Comparison of ENCODE assay signal across 20 cellular contexts in the genomic region with DNA sequence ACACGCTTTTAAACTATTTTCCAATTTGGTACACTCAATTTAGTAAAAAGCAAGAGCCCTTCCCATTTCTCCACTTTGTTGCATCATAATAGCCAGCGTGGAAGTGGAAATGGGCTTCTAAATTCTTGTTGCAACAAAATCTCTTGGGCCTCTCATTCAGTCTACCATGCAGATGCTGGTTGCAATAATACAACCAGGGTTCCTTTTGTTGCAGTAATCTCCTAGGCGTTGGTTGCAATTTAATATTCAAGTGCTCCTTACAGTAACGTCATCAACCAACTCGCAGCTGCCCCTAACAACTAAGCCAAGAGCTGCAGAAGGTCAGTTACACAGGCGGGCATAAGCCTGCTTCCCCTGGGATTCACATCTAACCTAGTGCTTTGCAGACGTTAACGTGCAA. TPM values are rescaled to one million over a fixed set of nuclear protein-coding genes. Genes with fewer than 3 reads are reported as not detected.
DNase-seq lines count a peak whose midpoint lies in the region; ATAC-seq, FAIRE-seq and TF ChIP-seq lines count a peak whose summit lies in the region.
"Had no signal": no experiment of that assay in that cellular context is flagged by ENCODE, and none has a peak within 500 bp of the region (broad histone marks: within the 10 kb centered on the region; RNA-seq: fewer than 3 reads in every experiment).

No MANE protein-coding gene starts in this region.

- no peak overlapping the region for H3K4me3 ChIP-seq in GM12878
- H3K4me3 ChIP-seq in spleen, result no peak overlapping the region
- no peak overlapping the region for H3K4me3 ChIP-seq in adrenal gland
- H3K4me3 ChIP-seq: cardiac muscle cell, stomach had no signal

- H3K4me1 ChIP-seq in GM12878 (ENCODE audit: control insufficient read depth, insufficient read depth, low read length), result peaks cover 12% of the 10 kb centered on the region
- H3K4me1 ChIP-seq in spleen, result peaks cover 23 to 52% (median 31%) of the 10 kb centered on the region in 6 donors
- peaks cover 23 to 25% of the 10 kb centered on the region in 2 donors for H3K4me1 ChIP-seq in adrenal gland (replicated peaks in 1 of 2)

- H3K36me3 ChIP-seq in GM12878 (ENCODE audit: control insufficient read depth in 2 of 2, insufficient read depth in 2 of 2, low read length in 1 of 2) (no peaks in the 10 kb centered on the region), spleen (no peaks in the 10 kb centered on the region), adrenal gland (replicated peaks in 1 of 2) (no peaks in the 10 kb centered on the region)
- H3K36me3 ChIP-seq: cardiac muscle cell, stomach had no signal

- TSS peak; percentile 25 for BruUV-seq in GM12878 (replicated peaks; lab: Mats Ljungman, UMichigan)

- TF ChIP-seq RAD21 in GM12878 (IDR thresholded peaks at IDR 0.05; ENCODE audit: insufficient read depth, low read depth, low read length), result no peak

- H3K79me2 ChIP-seq in GM12878 (ENCODE audit: control insufficient read depth, insufficient read depth, low read length), result peaks cover 39% of the 10 kb centered on the region

- H3K27ac ChIP-seq in GM12878 (ENCODE audit: control insufficient read depth, insufficient read depth) (no peak overlapping the region), spleen (no peak overlapping the region), adrenal gland (no peak overlapping the region)
- H3K27ac ChIP-seq: cardiac muscle cell, VCaP had no signal

- in situ Hi-C loops in GM12878 (cut with MboI), result no loop called here

- intact Hi-C loops in GM12878 (cut with micrococcal nuclease; ENCODE audit: unreplicated experiment), result no loop called here
- intact Hi-C loops in spleen (cut with DNase I; ENCODE audit: low total_unique reads), result no loop called here
- intact Hi-C loops in adrenal gland (cut with DNase I), result no loop called here

- no peak for FAIRE-seq in GM12878 (lab: Jason Lieb, UNC)
- FAIRE-seq: urothelium cell line had no signal

- SMC1A ChIA-PET in GM12878 (lab: Charles Lee; ENCODE audit: uncharacterized antibody, unreplicated experiment), result no interaction called here

- H3K4me2 ChIP-seq in GM12878 (ENCODE audit: control insufficient read depth, insufficient read depth), result no peak overlapping the region

- TF ChIP-seq POLR2A in GM12878 (IDR thresholded peaks at IDR 0.05; ENCODE audit: low read depth, low read length), result no peak
- no peak for TF ChIP-seq POLR2A in spleen (IDR thresholded peaks at IDR 0.05)
- no peak for TF ChIP-seq POLR2A in adrenal gland (IDR thresholded peaks at IDR 0.05)

- CTCF ChIA-PET in GM12878 (lab: Yijun Ruan, JAX), result interaction anchor here (3.0 to 4.3 kb wide), 2 partner anchors 11 to 28 kb away, joined by 17 to 19 read pairs; a partner anchor contains a TSS

- DNase-seq in NCI-H748 (lab: John Stamatoyannopoulos, UW; ENCODE audit: unreplicated experiment) (peak; percentile 28), NCI-H748 treated with DMSO at 0.1 percent for 48 hours (lab: John Stamatoyannopoulos, UW) (no peak), NCI-H2107 treated with DMSO at 0.1 percent for 48 hours (lab: John Stamatoyannopoulos, UW; ENCODE audit: unreplicated experiment) (peak; percentile 99), GM12878 (ENCODE audit: low read depth, low spot score) (no peak), spleen (peak; percentile 14), adrenal gland (no peak)
- DNase-seq: ACHN; activated CD4-positive, alpha-beta memory T cell treated with anti-CD3 and anti-CD28 coated beads, Interleukin-2, amount 10 ng/mL, durations not matched to agents 7 days and 5 days; activated naive CD8-positive, alpha-beta T cell treated with anti-CD3 and anti-CD28 coated beads, Interleukin-2, amount 50 U/mL, for 24 hours; mammary epithelial cell; retina; stomach; T-cell had no signal

- no peak for TF ChIP-seq EP300 in GM12878 (IDR thresholded peaks at IDR 0.05; ENCODE audit: borderline replicate concordance in 1 of 2, control insufficient read depth in 1 of 2, low read depth in 2 of 2, low read length in 2 of 2)

- H3K27me3 ChIP-seq in GM12878 (replicated peaks in 1 of 2; ENCODE audit: control insufficient read depth in 2 of 2, insufficient read depth in 2 of 2, low read length in 1 of 2) (no peaks in the 10 kb centered on the region), spleen (replicated peaks in 1 of 7) (no peaks in the 10 kb centered on the region), adrenal gland (no peaks in the 10 kb centered on the region)
- H3K27me3 ChIP-seq: cardiac muscle cell, stomach had no signal

- TF ChIP-seq CTCF in GM12878 (IDR thresholded peaks at IDR 0.05 in 2 of 3, conservative IDR thresholded peaks at IDR 0.05 in 1 of 3; ENCODE audit: control insufficient read depth in 2 of 3, extremely low read depth in 1 of 3, insufficient read depth in 1 of 3, low read depth in 3 of 3, low read length in 3 of 3) (no peak), spleen (IDR thresholded peaks at IDR 0.05 in 8 of 11, conservative IDR thresholded peaks at IDR 0.05 in 3 of 11) (no peak), adrenal gland (IDR thresholded peaks at IDR 0.05) (no peak)

- WGBS in GM12878 (ENCODE audit: insufficient coverage, insufficient replicate concordance, low lambda C conversion rate, missing lambda C conversion rate), result 75% methylated on average over 8 of the region's 8 CpGs
- 62 to 83% (median 71%) methylated on average over 8 of the region's 8 CpGs for WGBS in spleen, 5 donors
- 79 to 84% (median 82%) methylated on average over 7 to 8 of the region's 8 CpGs for WGBS in adrenal gland, 4 donors

- H2AFZ ChIP-seq in GM12878 (ENCODE audit: control insufficient read depth, low read depth, low read length), result no peak overlapping the region

- no peaks in the 10 kb centered on the region for H4K20me1 ChIP-seq in GM12878 (ENCODE audit: control insufficient read depth, insufficient read depth)

- POLR2A ChIA-PET in GM12878 (lab: Charles Lee), result no interaction called here

- ATAC-seq in GM12878 (no peak), HG02798 (IDR thresholded peaks at IDR 0.05; ENCODE audit: poor library complexity, unreplicated experiment) (no peak), HG02763 (IDR thresholded peaks at IDR 0.05; ENCODE audit: unreplicated experiment) (no peak)
- ATAC-seq: activated naive CD8-positive, alpha-beta T cell treated with anti-CD3 and anti-CD28 coated beads, Interleukin-2, amount 50 U/mL, for 24 hours; esophagus mucosa; natural killer cell treated with Interleukin-12 subunit alpha and Interleukin-12 subunit beta and Interleukin-15 and Interleukin-18, amount 100 ng/mL, for 72 hours; T-cell had no signal

- H3K9ac ChIP-seq in GM12878 (ENCODE audit: control insufficient read depth, insufficient read depth, low read length), result no peak overlapping the region

- H3K9me3 ChIP-seq in GM12878 (replicated peaks; ENCODE audit: control insufficient read depth, insufficient read depth, low read length) (no peaks in the 10 kb centered on the region), spleen (no peaks in the 10 kb centered on the region), adrenal gland (replicated peaks in 1 of 3) (no peaks in the 10 kb centered on the region)
- H3K9me3 ChIP-seq: stomach had no signal

- RAD21 ChIA-PET in GM12878 (lab: Charles Lee; ENCODE audit: unreplicated experiment), result no interaction called here

RNA-seq across cellular contexts. Expression of a gene that starts 2.7 kb away (rescaled TPM):
- 39.3 and 39.8 TPM in 2 replicates for total RNA-seq in GM12878 (2013; cell fraction: nucleolus; rRNA removed)
- total RNA-seq in GM12878 (2014; rRNA removed) (237 and 258 TPM in 2 replicates), GM12878 (2014; rRNA removed; fragmentation: Illumina TruSeq; extraction: Trizol) (267 and 277 TPM in 2 replicates), GM12878 (2021) (261 and 271 TPM in 2 replicates), spleen (100 to 1,000 TPM in 4 of 7 donors, 10 to 100 TPM in 3; 80.9 to 143 (median 110) TPM), adrenal gland (100 to 1,000 TPM; 119 to 159 (median 150) TPM)
- polyA plus RNA-seq in GM12878 (2011; ENCODE audit: low read depth), result 91.5 TPM
- polyA plus RNA-seq in GM12878 (2011; rRNA removed) (200 and 203 TPM in 2 replicates), GM12878 (2014; fragmentation: Illumina TruSeq; extraction: Trizol) (372 and 388 TPM in 2 replicates), GM12878 (2014; fragmentation: Nextera tagmentation; extraction: Ambion mirVana) (10 to 100 TPM; 28.3 to 65.9 TPM), GM12878 (2014; rRNA removed) (217 and 223 TPM in 2 replicates), GM12878 (2016; fragmentation: Nextera tagmentation; extraction: Ambion mirVana) (10 to 100 TPM; 45.1 to 81.9 TPM), spleen (100 to 1,000 TPM in 1 of 3 donors, 10 to 100 TPM in 2; 48.8 to 100 (median 66.0) TPM), adrenal gland (100 to 1,000 TPM in 1 of 3 donors, 10 to 100 TPM in 2; 62.0 to 199 (median 96.0) TPM)
- 144 and 155 TPM in 2 replicates for polyA plus RNA-seq in GM12878 (2011; cell fraction: cytosol; rRNA removed)
- 134 and 144 TPM in 2 replicates for polyA plus RNA-seq in GM12878 (2011; cell fraction: nucleus; rRNA removed)
- 118 and 127 TPM in 2 replicates for polyA plus RNA-seq in GM12878 (2012)
- polyA minus RNA-seq in GM12878 (2011; rRNA and poly(A)+ RNA removed), result 62.2 and 108 TPM in 2 replicates
- polyA minus RNA-seq in GM12878 (2011; cell fraction: cytosol; rRNA and poly(A)+ RNA removed), result 51.7 and 58.8 TPM in 2 replicates
- 25.5 and 37.3 TPM in 2 replicates for polyA minus RNA-seq in GM12878 (2011; cell fraction: nucleus; rRNA and poly(A)+ RNA removed)

RNA-seq across cellular contexts. Expression of a gene that starts 13.1 kb away (rescaled TPM):
- 41.6 and 44.9 TPM in 2 replicates for total RNA-seq in GM12878 (2013; cell fraction: nucleolus; rRNA removed)
- 79.6 and 92.2 TPM in 2 replicates for total RNA-seq in GM12878 (2014; rRNA removed)
- total RNA-seq in GM12878 (2014; rRNA removed; fragmentation: Illumina TruSeq; extraction: Trizol), result 34.0 and 36.0 TPM in 2 replicates
- total RNA-seq in GM12878 (2021), result 78.3 and 87.5 TPM in 2 replicates
- 47.3 TPM for polyA plus RNA-seq in GM12878 (2011; ENCODE audit: low read depth)
- polyA plus RNA-seq in GM12878 (2011; rRNA removed), result 29.2 and 52.8 TPM in 2 replicates
- 88.4 and 93.1 TPM in 2 replicates for polyA plus RNA-seq in GM12878 (2011; cell fraction: cytosol; rRNA removed)
- polyA plus RNA-seq in GM12878 (2011; cell fraction: nucleus; rRNA removed), result 48.7 and 57.5 TPM in 2 replicates
- polyA plus RNA-seq in GM12878 (2012), result 53.5 and 59.4 TPM in 2 replicates
- 121 and 132 TPM in 2 replicates for polyA plus RNA-seq in GM12878 (2014; fragmentation: Illumina TruSeq; extraction: Trizol)
- 10 to 100 TPM; 23.8 to 30.1 TPM for polyA plus RNA-seq in GM12878 (2014; fragmentation: Nextera tagmentation; extraction: Ambion mirVana)
- polyA plus RNA-seq in GM12878 (2014; rRNA removed), result 52.6 and 56.6 TPM in 2 replicates
- polyA plus RNA-seq in GM12878 (2016; fragmentation: Nextera tagmentation; extraction: Ambion mirVana), result 10 to 100 TPM; 73.5 to 77.2 TPM
- polyA minus RNA-seq in GM12878 (2011; rRNA and poly(A)+ RNA removed), result 60.8 and 108 TPM in 2 replicates
- polyA minus RNA-seq in GM12878 (2011; cell fraction: cytosol; rRNA and poly(A)+ RNA removed), result 32.9 and 54.4 TPM in 2 replicates
- 18.6 and 34.4 TPM in 2 replicates for polyA minus RNA-seq in GM12878 (2011; cell fraction: nucleus; rRNA and poly(A)+ RNA removed)
- total RNA-seq in spleen, result 10 to 100 TPM; 45.4 to 64.6 (median 57.9) TPM
- 10 to 100 TPM; 39.1 to 55.9 (median 52.5) TPM for polyA plus RNA-seq in spleen
- total RNA-seq in adrenal gland, result 10 to 100 TPM; 42.4 to 77.5 (median 57.2) TPM
- 100 to 1,000 TPM in 1 of 3 donors, 10 to 100 TPM in 2; 63.4 to 137 (median 67.6) TPM for polyA plus RNA-seq in adrenal gland

RNA-seq across cellular contexts. Expression of a gene that starts 13.3 kb away (rescaled TPM):
- total RNA-seq in GM12878 (2013; cell fraction: nucleolus; rRNA removed), result 2.3 and 4.3 TPM in 2 replicates
- total RNA-seq in GM12878 (2014; rRNA removed), result 131 and 135 TPM in 2 replicates
- 119 and 120 TPM in 2 replicates for total RNA-seq in GM12878 (2014; rRNA removed; fragmentation: Illumina TruSeq; extraction: Trizol)
- 87.4 and 104 TPM in 2 replicates for total RNA-seq in GM12878 (2021)
- polyA plus RNA-seq in GM12878 (2011; ENCODE audit: low read depth), result 66.1 TPM
- 84.8 and 98.9 TPM in 2 replicates for polyA plus RNA-seq in GM12878 (2011; rRNA removed)
- 86.3 and 90.5 TPM in 2 replicates for polyA plus RNA-seq in GM12878 (2011; cell fraction: cytosol; rRNA removed)
- 51.7 and 59.4 TPM in 2 replicates for polyA plus RNA-seq in GM12878 (2011; cell fraction: nucleus; rRNA removed)
- polyA plus RNA-seq in GM12878 (2012), result 73.5 and 76.5 TPM in 2 replicates
- 172 and 173 TPM in 2 replicates for polyA plus RNA-seq in GM12878 (2014; fragmentation: Illumina TruSeq; extraction: Trizol)
- polyA plus RNA-seq in GM12878 (2014; fragmentation: Nextera tagmentation; extraction: Ambion mirVana), result 100 to 1,000 TPM; 245 to 269 TPM
- polyA plus RNA-seq in GM12878 (2014; rRNA removed), result 154 and 180 TPM in 2 replicates
- 100 to 1,000 TPM; 132 to 136 TPM for polyA plus RNA-seq in GM12878 (2016; fragmentation: Nextera tagmentation; extraction: Ambion mirVana)
- 43.6 and 44.0 TPM in 2 replicates for polyA minus RNA-seq in GM12878 (2011; rRNA and poly(A)+ RNA removed)
- polyA minus RNA-seq in GM12878 (2011; cell fraction: cytosol; rRNA and poly(A)+ RNA removed), result 11.8 and 22.1 TPM in 2 replicates
- 9.6 and 13.0 TPM in 2 replicates for polyA minus RNA-seq in GM12878 (2011; cell fraction: nucleus; rRNA and poly(A)+ RNA removed)
- 10 to 100 TPM; 15.2 to 45.3 (median 37.3) TPM for total RNA-seq in spleen
- 10 to 100 TPM; 64.8 to 83.5 (median 82.8) TPM for polyA plus RNA-seq in spleen
- total RNA-seq in adrenal gland, result 100 to 1,000 TPM in 4 of 8 donors, 10 to 100 TPM in 4; 46.7 to 140 (median 91.4) TPM
- polyA plus RNA-seq in adrenal gland, result 100 to 1,000 TPM; 154 to 294 (median 239) TPM

RNA-seq across cellular contexts. Expression of a gene that starts 25.7 kb away (rescaled TPM):
- 36.3 and 40.0 TPM in 2 replicates for total RNA-seq in GM12878 (2013; cell fraction: nucleolus; rRNA removed)
- total RNA-seq in GM12878 (2014; rRNA removed) (42.1 and 44.8 TPM in 2 replicates), GM12878 (2014; rRNA removed; fragmentation: Illumina TruSeq; extraction: Trizol) (49.2 and 55.7 TPM in 2 replicates), GM12878 (2021) (40.0 and 48.3 TPM in 2 replicates), spleen (10 to 100 TPM; 24.0 to 46.7 (median 33.8) TPM), adrenal gland (10 to 100 TPM; 10.6 to 38.5 (median 18.4) TPM)
- polyA plus RNA-seq in GM12878 (2011; ENCODE audit: low read depth), result 17.6 TPM
- polyA plus RNA-seq in GM12878 (2011; rRNA removed) (43.9 and 55.3 TPM in 2 replicates), GM12878 (2014; fragmentation: Illumina TruSeq; extraction: Trizol) (111 and 112 TPM in 2 replicates), GM12878 (2014; fragmentation: Nextera tagmentation; extraction: Ambion mirVana) (10 to 100 TPM; 16.4 to 26.1 TPM), GM12878 (2014; rRNA removed) (49.2 and 56.2 TPM in 2 replicates), GM12878 (2016; fragmentation: Nextera tagmentation; extraction: Ambion mirVana) (10 to 100 TPM; 45.5 to 47.7 TPM), spleen (10 to 100 TPM in 1 of 3 donors, 1 to 10 TPM in 2; 6.6 to 14.4 (median 9.8) TPM), adrenal gland (10 to 100 TPM in 1 of 3 donors, 1 to 10 TPM in 2; 5.5 to 40.0 (median 8.8) TPM)
- 51.6 and 54.0 TPM in 2 replicates for polyA plus RNA-seq in GM12878 (2011; cell fraction: cytosol; rRNA removed)
- 18.7 and 24.4 TPM in 2 replicates for polyA plus RNA-seq in GM12878 (2011; cell fraction: nucleus; rRNA removed)
- 26.9 and 27.9 TPM in 2 replicates for polyA plus RNA-seq in GM12878 (2012)
- 48.7 and 57.9 TPM in 2 replicates for polyA minus RNA-seq in GM12878 (2011; rRNA and poly(A)+ RNA removed)
- polyA minus RNA-seq in GM12878 (2011; cell fraction: cytosol; rRNA and poly(A)+ RNA removed), result 14.0 and 14.8 TPM in 2 replicates
- polyA minus RNA-seq in GM12878 (2011; cell fraction: nucleus; rRNA and poly(A)+ RNA removed), result 29.0 and 51.5 TPM in 2 replicates

RNA-seq across cellular contexts. Expression of a gene that starts 25.9 kb away (rescaled TPM):
- 26.5 and 31.8 TPM in 2 replicates for total RNA-seq in GM12878 (2013; cell fraction: nucleolus; rRNA removed)
- total RNA-seq in GM12878 (2014; rRNA removed), result 19.8 and 22.0 TPM in 2 replicates
- 12.7 and 13.6 TPM in 2 replicates for total RNA-seq in GM12878 (2014; rRNA removed; fragmentation: Illumina TruSeq; extraction: Trizol)
- 22.2 and 25.2 TPM in 2 replicates for total RNA-seq in GM12878 (2021)
- 12.3 TPM for polyA plus RNA-seq in GM12878 (2011; ENCODE audit: low read depth)
- polyA plus RNA-seq in GM12878 (2011; rRNA removed), result 10.3 and 15.2 TPM in 2 replicates
- 18.7 and 22.6 TPM in 2 replicates for polyA plus RNA-seq in GM12878 (2011; cell fraction: cytosol; rRNA removed)
- polyA plus RNA-seq in GM12878 (2011; cell fraction: nucleus; rRNA removed), result 39.4 and 44.7 TPM in 2 replicates
- polyA plus RNA-seq in GM12878 (2012), result 19.4 and 23.9 TPM in 2 replicates
- polyA plus RNA-seq in GM12878 (2014; fragmentation: Illumina TruSeq; extraction: Trizol), result 11.8 and 14.4 TPM in 2 replicates
- 1 to 10 TPM; 5.9 to 8.6 TPM for polyA plus RNA-seq in GM12878 (2014; fragmentation: Nextera tagmentation; extraction: Ambion mirVana)
- polyA plus RNA-seq in GM12878 (2014; rRNA removed), result 23.5 and 25.7 TPM in 2 replicates
- polyA plus RNA-seq in GM12878 (2016; fragmentation: Nextera tagmentation; extraction: Ambion mirVana), result 10 to 100 TPM; 11.7 to 12.2 TPM
- 10.2 and 16.9 TPM in 2 replicates for polyA minus RNA-seq in GM12878 (2011; rRNA and poly(A)+ RNA removed)
- polyA minus RNA-seq in GM12878 (2011; cell fraction: cytosol; rRNA and poly(A)+ RNA removed), result 4.0 and 6.3 TPM in 2 replicates
- polyA minus RNA-seq in GM12878 (2011; cell fraction: nucleus; rRNA and poly(A)+ RNA removed), result 11.7 and 16.2 TPM in 2 replicates
- total RNA-seq in spleen, result 10 to 100 TPM; 23.2 to 41.1 (median 32.4) TPM
- 10 to 100 TPM; 33.0 to 43.8 (median 42.9) TPM for polyA plus RNA-seq in spleen
- total RNA-seq in adrenal gland, result 100 to 1,000 TPM in 1 of 8 donors, 10 to 100 TPM in 7; 24.0 to 140 (median 32.5) TPM
- polyA plus RNA-seq in adrenal gland, result 100 to 1,000 TPM in 1 of 3 donors, 10 to 100 TPM in 2; 17.4 to 127 (median 68.6) TPM

Comparison
In these comparisons a context has a peak if more than half of its experiments do, and no peak if none do; other contexts are left out.
1. DNase-seq: peak in NCI-H748 (single experiment), NCI-H2107 treated with DMSO at 0.1 percent for 48 hours (single experiment) and spleen (single experiment); none in NCI-H748 treated with DMSO at 0.1 percent for 48 hours (single experiment), GM12878 (single experiment) and adrenal gland (0 of 7).